25 cellular contexts compared by ENCODE assay signal in the genomic region with DNA sequence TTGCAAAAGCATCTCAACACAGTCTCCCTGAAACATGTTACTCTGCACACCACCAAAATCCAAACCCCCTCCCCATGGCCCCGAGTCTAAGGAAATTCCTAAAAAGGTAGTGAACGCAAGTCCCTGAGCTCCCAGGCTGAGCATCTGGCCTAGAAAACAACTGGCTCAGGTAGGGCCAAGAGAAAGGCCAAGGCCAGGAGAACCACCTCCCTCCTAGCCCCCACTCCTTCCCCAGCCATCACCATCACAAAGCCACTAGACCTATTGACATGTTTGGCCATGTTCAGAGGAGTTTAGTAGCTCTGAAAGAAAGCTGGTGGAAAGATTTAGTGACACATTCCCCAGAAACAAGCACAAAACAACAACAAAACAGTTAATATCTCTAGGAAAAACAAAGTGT.
"Had no signal": no experiment of that assay in that cellular context is flagged by ENCODE, and none has a peak within 500 bp of the region (broad histone marks: within the 10 kb centered on the region; RNA-seq: fewer than 3 reads in every experiment).

No MANE protein-coding gene starts in this region.

- DNase-seq: colonic mucosa; cortex of kidney; effector CD8-positive, alpha-beta T cell; effector memory CD8-positive, alpha-beta T cell; endodermal cell; erythroblast; esophagus squamous epithelium; foreskin fibroblast; foreskin melanocyte; gastrocnemius medialis; glutamatergic neuron; head of caudate nucleus; heart right ventricle; hippocampal formation; left cardiac atrium; left lung; left ventricle myocardium superior; lower lobe of right lung; mesenchymal stem cell; naive thymus-derived CD4-positive, alpha-beta T cell had no signal

- H3K27me3 ChIP-seq: colonic mucosa, esophagus squamous epithelium, gastrocnemius medialis, heart right ventricle, left lung had no signal

- H3K27ac ChIP-seq: colonic mucosa, epithelial cell of prostate, esophagus squamous epithelium, gastrocnemius medialis, heart right ventricle, left lung, lower lobe of right lung had no signal

- H3K36me3 ChIP-seq: colonic mucosa, esophagus squamous epithelium, gastrocnemius medialis, heart right ventricle, left lung, lower lobe of right lung had no signal

- FAIRE-seq: endometrium, islet of Langerhans, keratinocyte had no signal

- H3K4me3 ChIP-seq: colonic mucosa, esophagus squamous epithelium, gastrocnemius medialis, heart right ventricle, left lung, lower lobe of right lung had no signal

- H3K9me3 ChIP-seq: colonic mucosa, gastrocnemius medialis had no signal

- ATAC-seq: effector memory CD8-positive, alpha-beta T cell; esophagus mucosa; gastrocnemius medialis; heart right ventricle; left cardiac atrium; left lung; left ventricle myocardium superior; lower lobe of right lung; naive thymus-derived CD4-positive, alpha-beta T cell had no signal

- H3K4me1 ChIP-seq: colonic mucosa, esophagus squamous epithelium, gastrocnemius medialis, heart right ventricle, left lung, lower lobe of right lung had no signal
